8 cellular contexts compared by ENCODE assay signal in the genomic region with DNA sequence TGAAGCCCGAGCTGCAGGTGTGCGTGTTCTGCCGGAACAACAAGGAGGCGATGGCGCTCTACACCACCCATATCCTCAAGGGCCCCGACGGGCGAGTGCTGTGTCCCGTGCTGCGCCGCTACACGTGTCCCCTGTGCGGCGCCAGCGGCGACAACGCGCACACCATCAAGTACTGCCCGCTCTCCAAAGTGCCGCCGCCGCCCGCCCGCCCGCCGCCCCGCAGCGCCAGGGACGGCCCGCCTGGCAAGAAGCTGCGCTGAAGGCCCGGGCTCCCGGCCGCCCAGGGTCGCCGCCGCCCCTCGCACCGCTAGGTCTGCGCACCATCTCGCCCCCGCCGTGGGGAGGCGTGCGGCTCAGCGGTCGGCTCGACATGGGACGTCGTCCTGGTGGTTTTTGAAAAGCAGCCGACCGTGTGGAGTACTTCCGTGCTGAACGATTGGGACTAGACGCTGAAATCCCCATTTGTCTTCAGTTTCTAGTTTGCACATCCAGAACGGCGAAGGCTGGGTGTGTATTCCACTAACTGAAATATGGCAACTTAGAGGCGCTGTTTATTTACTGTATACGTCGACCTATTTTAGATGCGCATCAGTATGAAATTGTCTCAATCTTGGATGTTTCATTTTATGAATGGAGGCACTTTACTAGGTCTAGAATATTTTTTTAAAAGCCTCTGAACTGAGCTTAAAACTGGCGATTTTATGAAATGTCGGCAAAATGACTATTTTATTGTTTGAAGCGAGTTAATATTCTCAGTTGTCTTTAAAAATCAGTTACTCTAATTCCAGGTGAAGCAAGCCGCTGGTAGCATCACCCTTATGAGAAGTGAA. TPM values are rescaled to one million over a fixed set of nuclear protein-coding genes. Genes with fewer than 3 reads are reported as not detected.
DNase-seq lines count a peak whose midpoint lies in the region; ATAC-seq and TF ChIP-seq lines count a peak whose summit lies in the region.

No MANE protein-coding gene starts in this region.

- H3K4me3 Mint-ChIP-seq in IgD-negative memory B cell (peak overlapping the region; percentile 78 to 94 (median 87)), immature natural killer cell (peak overlapping the region; percentile 73 to 80 (median 76))

- POLR2A ChIA-PET in GM10248 (lab: Yijun Ruan, JAX), result no interaction called here

- peak; percentile 77 for DNase-seq in GM10248 (ENCODE audit: extremely low spot score)
- DNase-seq in SW480 (ENCODE audit: low spot score), result peak; percentile 77
- DNase-seq in astrocyte of the spinal cord (ENCODE audit: low read depth, low spot score), result peak; percentile 49
- peak; percentile 19 to 40 (median 28) for DNase-seq in immature natural killer cell
- peak; percentile 45 to 66 for DNase-seq in stimulated activated CD4-positive, alpha-beta T cell treated with anti-CD3 and anti-CD28 coated beads, Interleukin-2, amount 100 ng/mL, for 24 hours
- no peak for DNase-seq in epidermal melanocyte (ENCODE audit: insufficient read length, low spot score)

- H3K4me1 Mint-ChIP-seq in IgD-negative memory B cell, result peaks cover 12 to 18% (median 17%) of the 10 kb centered on the region in 3 donors
- H3K4me1 Mint-ChIP-seq in immature natural killer cell, result peaks cover 8 to 19% of the 10 kb centered on the region in 2 donors

- peaks cover 9% of the 10 kb centered on the region for H3K36me3 Mint-ChIP-seq in IgD-negative memory B cell
- H3K36me3 Mint-ChIP-seq in immature natural killer cell, result peaks cover 0 to 16% (median 15%) of the 10 kb centered on the region in 3 donors

- ATAC-seq in GM21717 (IDR thresholded peaks at IDR 0.05; ENCODE audit: unreplicated experiment), result peak; percentile 66

- TF ChIP-seq CTCF in GM10248 (IDR thresholded peaks at IDR 0.05; ENCODE audit: control extremely low read depth, extremely low read depth, low read depth, missing control alignments) (peak; percentile 22), astrocyte of the spinal cord (IDR thresholded peaks at IDR 0.05; ENCODE audit: low read depth, low read length) (no peak)

- H3K27ac Mint-ChIP-seq in IgD-negative memory B cell (peak overlapping the region in 2 of 3 donors; percentile 64 to 71), immature natural killer cell (peak overlapping the region in 1 of 6 donors; percentile 46)

- H3K4me3 ChIP-seq in astrocyte of the spinal cord (ENCODE audit: low read depth, low read length), result peak overlapping the region; percentile 35

- H3K9me3 Mint-ChIP-seq in IgD-negative memory B cell (no peaks in the 10 kb centered on the region), immature natural killer cell (no peaks in the 10 kb centered on the region)

- peaks cover 2% of the 10 kb centered on the region for H3K27me3 Mint-ChIP-seq in IgD-negative memory B cell
- peaks cover 0 to 5% (median 4%) of the 10 kb centered on the region in 3 donors for H3K27me3 Mint-ChIP-seq in immature natural killer cell (ENCODE audit: low read depth in 3 of 3)

- in situ Hi-C loops in astrocyte of the spinal cord (cut with HindIII; ENCODE audit: low sequenced_read_pairs), result no loop called here

- CTCF ChIA-PET in GM10248 (lab: Yijun Ruan, JAX), result interaction anchor here (1.0 to 1.4 kb wide), 3 partner anchors 9 to 829 kb away, joined by 3 read pairs; no protein-coding TSS in a partner anchor

RNA-seq across cellular contexts. Expression of a gene that starts 1.1 kb away (rescaled TPM):
- polyA plus RNA-seq in IgD-negative memory B cell (not detected), immature natural killer cell (under 1 TPM in 2 of 3 donors, not detected in 1; 0.12 to 0.24 TPM)

RNA-seq across cellular contexts. Expression of a gene that starts 50.0 kb away (rescaled TPM):
- 60.9 TPM for polyA plus RNA-seq in IgD-negative memory B cell
- 10 to 100 TPM; 19.9 to 61.2 (median 21.4) TPM for polyA plus RNA-seq in immature natural killer cell
